ENCODE assay signal across 1 cellular context in the genomic region with DNA sequence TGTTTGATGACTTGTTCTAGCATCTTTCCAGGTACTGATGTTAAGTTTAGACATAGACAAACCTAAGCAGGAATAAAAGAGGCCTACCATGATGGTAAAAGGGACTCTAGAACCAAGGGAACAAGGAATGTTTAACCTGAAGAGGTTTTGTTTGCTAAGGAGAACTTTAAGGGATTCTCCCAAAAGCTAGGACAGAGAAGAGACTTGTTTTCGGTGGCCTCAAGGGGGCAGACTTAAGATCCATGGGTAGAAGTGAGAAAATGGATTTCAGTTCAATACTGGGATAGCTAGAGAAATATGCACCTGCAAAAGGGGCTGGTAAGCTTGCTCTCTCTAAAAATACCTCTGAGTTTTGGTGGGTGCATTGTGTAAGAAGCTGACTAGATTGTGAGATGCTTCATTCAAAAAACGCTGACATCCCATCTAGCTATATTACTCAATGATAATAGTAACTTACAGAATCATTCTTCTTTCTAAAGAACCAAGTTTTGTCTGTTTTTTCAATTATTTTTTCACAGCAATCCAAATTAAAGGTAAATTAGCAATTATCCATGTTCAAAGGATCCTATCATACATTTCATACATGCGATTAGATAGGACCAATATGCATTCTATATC.
TF ChIP-seq lines count a peak whose summit lies in the region.

No MANE protein-coding gene starts in this region.

TF ChIP-seq in WTC11, 78 proteins besides CTCF, POLR2A, EP300 and RAD21 (continued from another document):
- TF ChIP-seq, protein P1, sequence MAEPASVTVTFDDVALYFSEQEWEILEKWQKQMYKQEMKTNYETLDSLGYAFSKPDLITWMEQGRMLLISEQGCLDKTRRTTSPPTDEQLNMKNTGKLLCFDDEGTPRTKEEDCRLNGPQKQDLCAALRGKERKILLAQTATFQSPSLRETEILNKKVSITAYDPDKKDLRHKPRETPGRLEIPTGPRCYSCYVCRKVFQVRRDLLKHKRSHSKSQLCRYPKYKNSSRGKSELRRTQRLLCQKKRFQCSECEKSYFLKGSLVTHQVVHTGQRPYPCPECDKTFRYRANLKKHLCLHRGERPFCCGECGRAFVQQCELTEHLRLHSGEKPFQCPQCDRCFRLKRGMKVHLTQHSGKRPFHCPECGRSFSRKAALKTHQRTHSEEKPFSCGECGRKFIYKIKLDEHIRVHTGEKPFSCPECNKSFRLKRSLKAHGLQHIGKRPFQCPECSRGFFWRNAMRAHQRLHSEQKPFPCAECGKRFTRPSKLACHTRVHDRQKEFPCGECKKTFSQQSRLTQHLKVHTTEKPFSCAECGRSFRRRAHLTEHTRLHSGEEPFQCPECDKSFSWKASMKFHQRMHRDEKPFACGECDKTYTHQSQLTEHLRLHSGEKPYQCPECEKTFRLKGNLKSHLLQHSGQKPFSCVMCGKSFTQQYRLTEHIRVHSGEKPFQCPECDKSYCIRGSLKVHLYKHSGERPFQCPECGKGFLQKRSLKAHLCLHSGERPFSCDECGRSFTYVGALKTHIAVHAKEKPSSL (CRISPR knock-in tag; conservative IDR thresholded peaks at IDR 0.05): no peak
- no peak for TF ChIP-seq OVOL2 (CRISPR knock-in tag; IDR thresholded peaks at IDR 0.05; ENCODE audit: borderline replicate concordance)
- TF ChIP-seq, protein P2, sequence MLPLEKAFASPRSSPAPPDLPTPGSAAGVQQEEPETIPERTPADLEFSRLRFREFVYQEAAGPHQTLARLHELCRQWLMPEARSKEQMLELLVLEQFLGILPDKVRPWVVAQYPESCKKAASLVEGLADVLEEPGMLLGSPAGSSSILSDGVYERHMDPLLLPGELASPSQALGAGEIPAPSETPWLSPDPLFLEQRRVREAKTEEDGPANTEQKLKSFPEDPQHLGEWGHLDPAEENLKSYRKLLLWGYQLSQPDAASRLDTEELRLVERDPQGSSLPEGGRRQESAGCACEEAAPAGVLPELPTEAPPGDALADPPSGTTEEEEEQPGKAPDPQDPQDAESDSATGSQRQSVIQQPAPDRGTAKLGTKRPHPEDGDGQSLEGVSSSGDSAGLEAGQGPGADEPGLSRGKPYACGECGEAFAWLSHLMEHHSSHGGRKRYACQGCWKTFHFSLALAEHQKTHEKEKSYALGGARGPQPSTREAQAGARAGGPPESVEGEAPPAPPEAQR (CRISPR knock-in tag; IDR thresholded peaks at IDR 0.05): no peak
